ENCODE assay signal across 1 cellular context in genomic region chr11:60925685-60926267, GRCh38.
TF ChIP-seq lines count a peak whose summit lies in the region.

No MANE protein-coding gene starts in this region.

TF ChIP-seq in WTC11, 78 proteins besides CTCF, POLR2A, EP300 and RAD21 (continued from another document):
- TF ChIP-seq, protein P1, sequence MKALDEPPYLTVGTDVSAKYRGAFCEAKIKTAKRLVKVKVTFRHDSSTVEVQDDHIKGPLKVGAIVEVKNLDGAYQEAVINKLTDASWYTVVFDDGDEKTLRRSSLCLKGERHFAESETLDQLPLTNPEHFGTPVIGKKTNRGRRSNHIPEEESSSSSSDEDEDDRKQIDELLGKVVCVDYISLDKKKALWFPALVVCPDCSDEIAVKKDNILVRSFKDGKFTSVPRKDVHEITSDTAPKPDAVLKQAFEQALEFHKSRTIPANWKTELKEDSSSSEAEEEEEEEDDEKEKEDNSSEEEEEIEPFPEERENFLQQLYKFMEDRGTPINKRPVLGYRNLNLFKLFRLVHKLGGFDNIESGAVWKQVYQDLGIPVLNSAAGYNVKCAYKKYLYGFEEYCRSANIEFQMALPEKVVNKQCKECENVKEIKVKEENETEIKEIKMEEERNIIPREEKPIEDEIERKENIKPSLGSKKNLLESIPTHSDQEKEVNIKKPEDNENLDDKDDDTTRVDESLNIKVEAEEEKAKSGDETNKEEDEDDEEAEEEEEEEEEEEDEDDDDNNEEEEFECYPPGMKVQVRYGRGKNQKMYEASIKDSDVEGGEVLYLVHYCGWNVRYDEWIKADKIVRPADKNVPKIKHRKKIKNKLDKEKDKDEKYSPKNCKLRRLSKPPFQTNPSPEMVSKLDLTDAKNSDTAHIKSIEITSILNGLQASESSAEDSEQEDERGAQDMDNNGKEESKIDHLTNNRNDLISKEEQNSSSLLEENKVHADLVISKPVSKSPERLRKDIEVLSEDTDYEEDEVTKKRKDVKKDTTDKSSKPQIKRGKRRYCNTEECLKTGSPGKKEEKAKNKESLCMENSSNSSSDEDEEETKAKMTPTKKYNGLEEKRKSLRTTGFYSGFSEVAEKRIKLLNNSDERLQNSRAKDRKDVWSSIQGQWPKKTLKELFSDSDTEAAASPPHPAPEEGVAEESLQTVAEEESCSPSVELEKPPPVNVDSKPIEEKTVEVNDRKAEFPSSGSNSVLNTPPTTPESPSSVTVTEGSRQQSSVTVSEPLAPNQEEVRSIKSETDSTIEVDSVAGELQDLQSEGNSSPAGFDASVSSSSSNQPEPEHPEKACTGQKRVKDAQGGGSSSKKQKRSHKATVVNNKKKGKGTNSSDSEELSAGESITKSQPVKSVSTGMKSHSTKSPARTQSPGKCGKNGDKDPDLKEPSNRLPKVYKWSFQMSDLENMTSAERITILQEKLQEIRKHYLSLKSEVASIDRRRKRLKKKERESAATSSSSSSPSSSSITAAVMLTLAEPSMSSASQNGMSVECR (CRISPR knock-in tag; IDR thresholded peaks at IDR 0.05; ENCODE audit: borderline replicate concordance): no peak
- TF ChIP-seq ZSCAN18 (CRISPR knock-in tag; IDR thresholded peaks at IDR 0.05): no peak
- no peak for TF ChIP-seq NFE2L1 (CRISPR knock-in tag; IDR thresholded peaks at IDR 0.05)
- no peak for TF ChIP-seq FOXJ3 (CRISPR knock-in tag; IDR thresholded peaks at IDR 0.05; ENCODE audit: borderline replicate concordance)
- TF ChIP-seq TCF7 (CRISPR knock-in tag; IDR thresholded peaks at IDR 0.05; ENCODE audit: low read depth): no peak
- TF ChIP-seq ZNF671 (CRISPR knock-in tag; IDR thresholded peaks at IDR 0.05): no peak
- no peak for TF ChIP-seq ZNF416 (CRISPR knock-in tag; IDR thresholded peaks at IDR 0.05)
- TF ChIP-seq, protein P2, sequence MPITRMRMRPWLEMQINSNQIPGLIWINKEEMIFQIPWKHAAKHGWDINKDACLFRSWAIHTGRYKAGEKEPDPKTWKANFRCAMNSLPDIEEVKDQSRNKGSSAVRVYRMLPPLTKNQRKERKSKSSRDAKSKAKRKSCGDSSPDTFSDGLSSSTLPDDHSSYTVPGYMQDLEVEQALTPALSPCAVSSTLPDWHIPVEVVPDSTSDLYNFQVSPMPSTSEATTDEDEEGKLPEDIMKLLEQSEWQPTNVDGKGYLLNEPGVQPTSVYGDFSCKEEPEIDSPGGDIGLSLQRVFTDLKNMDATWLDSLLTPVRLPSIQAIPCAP (CRISPR knock-in tag; IDR thresholded peaks at IDR 0.05): no peak
- TF ChIP-seq CREB1 (CRISPR knock-in tag; IDR thresholded peaks at IDR 0.05): no peak
- TF ChIP-seq TEAD4 (CRISPR knock-in tag; IDR thresholded peaks at IDR 0.05): no peak
- TF ChIP-seq NFATC4 (CRISPR knock-in tag; IDR thresholded peaks at IDR 0.05): no peak
- TF ChIP-seq RELA (CRISPR knock-in tag; IDR thresholded peaks at IDR 0.05; ENCODE audit: borderline replicate concordance): no peak
- no peak for TF ChIP-seq ZBTB21 (CRISPR knock-in tag; IDR thresholded peaks at IDR 0.05; ENCODE audit: borderline replicate concordance)
